17 cellular contexts compared by ENCODE assay signal in the genomic region with DNA sequence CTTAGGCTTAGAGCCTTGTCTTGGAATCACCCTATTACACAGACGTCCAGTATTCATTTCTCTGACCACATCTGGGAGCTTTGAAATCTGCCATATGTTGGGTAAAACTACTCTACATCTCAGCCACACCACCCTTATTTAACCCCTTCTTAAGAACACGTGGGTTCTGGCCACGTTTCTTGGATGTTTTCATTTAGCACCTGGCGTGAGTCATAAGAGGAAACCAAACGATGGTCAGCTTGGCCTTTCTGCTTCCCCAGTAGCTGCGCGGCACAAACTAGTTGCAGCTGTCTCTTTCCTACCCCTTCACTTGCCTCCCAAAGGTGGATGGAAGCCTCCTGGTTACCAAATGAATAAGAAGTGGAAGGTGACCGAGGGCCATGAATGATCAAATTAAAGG.
DNase-seq lines count a peak whose midpoint lies in the region; ATAC-seq lines count a peak whose summit lies in the region.
"Had no signal": no experiment of that assay in that cellular context is flagged by ENCODE, and none has a peak within 500 bp of the region (broad histone marks: within the 10 kb centered on the region; RNA-seq: fewer than 3 reads in every experiment).

No MANE protein-coding gene starts in this region.

- no peaks in the 10 kb centered on the region for H3K36me3 Mint-ChIP-seq in activated CD4-positive, alpha-beta T cell treated with anti-CD3 and anti-CD28 coated beads, Interleukin-2, amount 10 ng/mL, durations not matched to agents 24 days and 14 days (ENCODE audit: low read depth)
- H3K36me3 Mint-ChIP-seq: activated naive CD8-positive, alpha-beta T cell treated with anti-CD3 and anti-CD28 coated beads, Interleukin-2, amount 10 ng/mL, durations not matched to agents 7 days and 5 days; mesothelial cell of epicardium had no signal

- no peak overlapping the region for H3K27ac Mint-ChIP-seq in activated CD4-positive, alpha-beta T cell treated with anti-CD3 and anti-CD28 coated beads, Interleukin-2, amount 10 ng/mL, durations not matched to agents 24 days and 14 days
- H3K27ac Mint-ChIP-seq: activated naive CD8-positive, alpha-beta T cell treated with anti-CD3 and anti-CD28 coated beads, Interleukin-2, amount 10 ng/mL, durations not matched to agents 7 days and 5 days; GM23338; mesothelial cell of epicardium had no signal

- no peak for DNase-seq in NCI-H524 (lab: John Stamatoyannopoulos, UW)
- DNase-seq in NCI-H187 (lab: John Stamatoyannopoulos, UW) = no peak
- no peak for DNase-seq in activated CD4-positive, alpha-beta T cell treated with anti-CD3 and anti-CD28 coated beads, Interleukin-2, amount 10 ng/mL, durations not matched to agents 24 days and 14 days
- DNase-seq: activated CD4-positive, alpha-beta T cell treated with anti-CD3 and anti-CD28 coated beads, Interleukin-2, amount 50 U/mL, for 4 hours; activated naive CD8-positive, alpha-beta T cell treated with anti-CD3 and anti-CD28 coated beads, Interleukin-2, amount 10 ng/mL, durations not matched to agents 7 days and 5 days; activated T-cell treated with anti-CD3 and anti-CD28 coated beads, Interleukin-2, amount 50 U/mL, for 4 hours; dorsolateral prefrontal cortex; esophagus squamous epithelium; kidney; stimulated activated CD4-positive, alpha-beta T cell treated with anti-CD3 and anti-CD28 coated beads, Interleukin-2, amount 100 ng/mL, for 24 hours; substantia nigra had no signal

- no peak overlapping the region for H3K4me3 Mint-ChIP-seq in activated CD4-positive, alpha-beta T cell treated with anti-CD3 and anti-CD28 coated beads, Interleukin-2, amount 10 ng/mL, durations not matched to agents 24 days and 14 days
- H3K4me3 Mint-ChIP-seq: activated naive CD8-positive, alpha-beta T cell treated with anti-CD3 and anti-CD28 coated beads, Interleukin-2, amount 10 ng/mL, durations not matched to agents 7 days and 5 days; activated T-cell treated with anti-CD3 and anti-CD28 coated beads, Interleukin-2, amount 50 U/mL, for 4 hours; GM23338; mesothelial cell of epicardium had no signal

- H3K27me3 Mint-ChIP-seq in activated CD4-positive, alpha-beta T cell treated with anti-CD3 and anti-CD28 coated beads, Interleukin-2, amount 10 ng/mL, durations not matched to agents 24 days and 14 days = no peaks in the 10 kb centered on the region

- ATAC-seq in GM19025 (IDR thresholded peaks at IDR 0.05; ENCODE audit: low read depth, unreplicated experiment) = peak; percentile 50
- peak; percentile 47 for ATAC-seq in HG02610 (IDR thresholded peaks at IDR 0.05; ENCODE audit: unreplicated experiment)
- ATAC-seq in HG03565 (IDR thresholded peaks at IDR 0.05; ENCODE audit: unreplicated experiment) = peak; percentile 40
- no peak for ATAC-seq in esophagus mucosa
- ATAC-seq: activated T-cell treated with anti-CD3 and anti-CD28 coated beads, Interleukin-2, amount 50 U/mL, for 4 hours; GM23338 had no signal

- intact Hi-C loops in activated CD4-positive, alpha-beta T cell treated with anti-CD3 and anti-CD28 coated beads, Interleukin-2, amount 10 ng/mL, durations not matched to agents 24 days and 14 days (cut with micrococcal nuclease) = no loop called here

- no peaks in the 10 kb centered on the region for H3K9me3 Mint-ChIP-seq in activated CD4-positive, alpha-beta T cell treated with anti-CD3 and anti-CD28 coated beads, Interleukin-2, amount 10 ng/mL, durations not matched to agents 24 days and 14 days
- H3K9me3 Mint-ChIP-seq: activated naive CD8-positive, alpha-beta T cell treated with anti-CD3 and anti-CD28 coated beads, Interleukin-2, amount 10 ng/mL, durations not matched to agents 7 days and 5 days; activated T-cell treated with anti-CD3 and anti-CD28 coated beads, Interleukin-2, amount 50 U/mL, for 4 hours; mesothelial cell of epicardium had no signal

- H3K4me1 Mint-ChIP-seq in activated CD4-positive, alpha-beta T cell treated with anti-CD3 and anti-CD28 coated beads, Interleukin-2, amount 10 ng/mL, durations not matched to agents 24 days and 14 days = no peaks in the 10 kb centered on the region
